8 cellular contexts compared by ENCODE assay signal in the genomic region with DNA sequence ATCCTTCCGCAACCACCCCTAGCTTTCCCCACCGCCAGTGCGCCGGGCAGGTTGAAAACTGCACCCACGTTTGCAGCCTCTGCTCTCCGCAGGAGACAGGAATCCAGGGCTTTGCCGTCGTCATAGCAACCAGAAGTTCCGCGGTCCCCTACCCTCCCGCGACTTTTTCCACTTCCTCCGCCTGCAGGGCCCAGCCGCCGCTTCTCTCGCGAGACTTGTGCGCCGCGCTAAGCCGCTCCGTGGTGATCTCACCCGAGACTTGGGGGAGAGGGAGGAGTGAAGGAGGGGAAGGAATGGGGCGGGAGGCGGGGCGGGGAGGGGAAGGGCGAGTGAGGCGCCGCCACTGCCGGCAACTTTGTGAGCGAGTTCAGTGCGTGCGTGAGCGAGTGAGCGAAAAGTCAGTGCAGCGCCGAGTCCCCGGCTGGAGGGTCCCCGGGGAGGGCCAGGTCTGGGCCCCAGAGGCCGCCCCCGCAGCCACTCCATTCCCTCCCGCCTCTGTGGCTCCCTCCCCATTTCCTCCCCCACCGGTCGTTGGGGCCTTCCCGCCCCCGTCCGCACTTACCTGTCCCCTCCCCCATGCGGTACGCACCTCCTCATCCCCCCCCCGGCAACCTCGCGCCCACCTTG. TPM values are rescaled to one million over a fixed set of nuclear protein-coding genes. Genes with fewer than 3 reads are reported as not detected.
DNase-seq lines count a peak whose midpoint lies in the region; FAIRE-seq and TF ChIP-seq lines count a peak whose summit lies in the region.

Gene SIPA1L1 (plus strand): TSS at position 370 of the 627 bp plus-strand sequence.

- intact Hi-C loops in activated naive CD4-positive, alpha-beta T cell treated with anti-CD3 and anti-CD28 coated beads for 36 hours (cut with micrococcal nuclease), result loop anchor here (1.0 to 10.0 kb wide), 14 partner anchors 13 to 665 kb away; partner anchors contain the start of gene PCNX1

- no peak for FAIRE-seq in frontal cortex (lab: Jason Lieb, UNC)

- CTCF ChIA-PET in activated naive CD4-positive, alpha-beta T cell treated with anti-CD3 and anti-CD28 coated beads for 36 hours (lab: Charles Lee), result interaction anchor here (1.0 kb wide), 1 partner anchor 10 kb away, joined by 3 read pairs; no protein-coding TSS in a partner anchor

- peaks cover 11% of the 10 kb centered on the region for H3K27me3 ChIP-seq in neutrophil

- H3K9me3 ChIP-seq in neutrophil, result no peaks in the 10 kb centered on the region

- H3K4me3 ChIP-seq in HFF-Myc (replicated peaks; ENCODE audit: low read depth, low read length) (peak within 1 kb of the TSS; percentile 77), neutrophil (ENCODE audit: low read depth in 1 of 2, low read length in 1 of 2) (peak within 1 kb of the TSS; percentile 87 to 98)

- no peaks in the 10 kb centered on the region for H3K36me3 Mint-ChIP-seq in activated naive CD4-positive, alpha-beta T cell treated with anti-CD3 and anti-CD28 coated beads for 36 hours (ENCODE audit: low read depth)

- peaks cover 39% of the 10 kb centered on the region for H3K4me1 Mint-ChIP-seq in activated naive CD4-positive, alpha-beta T cell treated with anti-CD3 and anti-CD28 coated beads for 36 hours (ENCODE audit: low read depth)

- H3K27ac ChIP-seq in neutrophil (peak within 1 kb of the TSS; percentile 98), substantia nigra (ENCODE audit: low read depth, low read length, poor library complexity, severe bottlenecking) (peak within 1 kb of the TSS; percentile 89)

- TF ChIP-seq CTCF in HFF-Myc (IDR thresholded peaks at IDR 0.05; ENCODE audit: low read depth, low read length, missing control alignments) (no peak), neutrophil (IDR thresholded peaks at IDR 0.05) (peak; percentile 59)

- H3K36me3 ChIP-seq in neutrophil, result no peaks in the 10 kb centered on the region

- DNase-seq in GM03348 (ENCODE audit: low spot score) (peak; percentile 98), HFF-Myc (ENCODE audit: extremely low read depth, low read depth) (peak; percentile 94), NAMALWA (ENCODE audit: low spot score) (peak; percentile 95), SK-N-DZ (ENCODE audit: low spot score) (peak; percentile 97), frontal cortex (ENCODE audit: low spot score in 2 of 2) (peak; percentile 87 to 94), substantia nigra (lab: John Stamatoyannopoulos, UW) (peak; percentile 59 to 98 (median 92))
- DNase-seq in activated naive CD4-positive, alpha-beta T cell treated with anti-CD3 and anti-CD28 coated beads for 36 hours, result peak; percentile 99

- H3K27ac Mint-ChIP-seq in activated naive CD4-positive, alpha-beta T cell treated with anti-CD3 and anti-CD28 coated beads for 36 hours, result peak within 1 kb of the TSS; percentile 71

- no peaks in the 10 kb centered on the region for H3K27me3 Mint-ChIP-seq in activated naive CD4-positive, alpha-beta T cell treated with anti-CD3 and anti-CD28 coated beads for 36 hours (ENCODE audit: low read depth)

- peaks cover 42 to 44% of the 10 kb centered on the region in 2 experiments for H3K4me1 ChIP-seq in neutrophil (ENCODE audit: control insufficient read depth in 1 of 2, insufficient read depth in 1 of 2, low read depth in 1 of 2, low read length in 1 of 2)

- H3K9me3 Mint-ChIP-seq in activated naive CD4-positive, alpha-beta T cell treated with anti-CD3 and anti-CD28 coated beads for 36 hours, result no peaks in the 10 kb centered on the region

- H3K4me3 Mint-ChIP-seq in activated naive CD4-positive, alpha-beta T cell treated with anti-CD3 and anti-CD28 coated beads for 36 hours, result peak within 1 kb of the TSS; percentile 83

RNA-seq across cellular contexts. Expression of gene SIPA1L1, which starts in this region (rescaled TPM):
- polyA plus RNA-seq in SK-N-DZ (2014; cell fraction: cytosol; rRNA removed), result 2.8 and 3.4 TPM in 2 replicates
- polyA plus RNA-seq in SK-N-DZ (2014; cell fraction: nucleus; rRNA removed), result 7.8 and 8.4 TPM in 2 replicates
- 10 to 100 TPM; 33.2 to 34.6 TPM for total RNA-seq in activated naive CD4-positive, alpha-beta T cell treated with anti-CD3 and anti-CD28 coated beads for 36 hours
- total RNA-seq in frontal cortex, result 15.5 TPM

Comparison
In these comparisons a context has a peak if more than half of its experiments do, and no peak if none do; other contexts are left out.
1. Peak in every context shown above with its lines: DNase-seq, H3K4me3 ChIP-seq and H3K27ac ChIP-seq.